ENCODE assay signal across 1 cellular context in the genomic region with DNA sequence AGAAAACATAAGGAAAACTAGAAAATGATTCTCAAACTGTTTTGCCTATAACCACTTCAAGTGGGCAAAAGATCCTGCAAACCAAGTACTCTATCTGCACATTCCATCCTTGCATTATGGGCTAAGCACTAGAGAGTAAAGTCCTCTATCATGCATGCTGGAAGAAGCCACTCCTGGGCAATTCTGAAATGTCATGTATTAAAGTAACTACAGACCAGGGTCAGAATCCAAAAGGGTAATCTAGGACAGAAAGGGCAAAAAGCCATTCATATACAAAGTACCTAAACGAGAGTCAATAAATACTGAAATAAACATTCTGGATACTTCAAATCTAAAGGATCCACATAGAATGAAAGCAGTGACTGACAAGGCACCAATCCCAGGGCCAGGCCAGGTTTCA.
TF ChIP-seq lines count a peak whose summit lies in the region.

No MANE protein-coding gene starts in this region.

TF ChIP-seq in GM23338, 12 proteins besides CTCF, POLR2A, EP300 and RAD21:
- TF ChIP-seq, protein P1, sequence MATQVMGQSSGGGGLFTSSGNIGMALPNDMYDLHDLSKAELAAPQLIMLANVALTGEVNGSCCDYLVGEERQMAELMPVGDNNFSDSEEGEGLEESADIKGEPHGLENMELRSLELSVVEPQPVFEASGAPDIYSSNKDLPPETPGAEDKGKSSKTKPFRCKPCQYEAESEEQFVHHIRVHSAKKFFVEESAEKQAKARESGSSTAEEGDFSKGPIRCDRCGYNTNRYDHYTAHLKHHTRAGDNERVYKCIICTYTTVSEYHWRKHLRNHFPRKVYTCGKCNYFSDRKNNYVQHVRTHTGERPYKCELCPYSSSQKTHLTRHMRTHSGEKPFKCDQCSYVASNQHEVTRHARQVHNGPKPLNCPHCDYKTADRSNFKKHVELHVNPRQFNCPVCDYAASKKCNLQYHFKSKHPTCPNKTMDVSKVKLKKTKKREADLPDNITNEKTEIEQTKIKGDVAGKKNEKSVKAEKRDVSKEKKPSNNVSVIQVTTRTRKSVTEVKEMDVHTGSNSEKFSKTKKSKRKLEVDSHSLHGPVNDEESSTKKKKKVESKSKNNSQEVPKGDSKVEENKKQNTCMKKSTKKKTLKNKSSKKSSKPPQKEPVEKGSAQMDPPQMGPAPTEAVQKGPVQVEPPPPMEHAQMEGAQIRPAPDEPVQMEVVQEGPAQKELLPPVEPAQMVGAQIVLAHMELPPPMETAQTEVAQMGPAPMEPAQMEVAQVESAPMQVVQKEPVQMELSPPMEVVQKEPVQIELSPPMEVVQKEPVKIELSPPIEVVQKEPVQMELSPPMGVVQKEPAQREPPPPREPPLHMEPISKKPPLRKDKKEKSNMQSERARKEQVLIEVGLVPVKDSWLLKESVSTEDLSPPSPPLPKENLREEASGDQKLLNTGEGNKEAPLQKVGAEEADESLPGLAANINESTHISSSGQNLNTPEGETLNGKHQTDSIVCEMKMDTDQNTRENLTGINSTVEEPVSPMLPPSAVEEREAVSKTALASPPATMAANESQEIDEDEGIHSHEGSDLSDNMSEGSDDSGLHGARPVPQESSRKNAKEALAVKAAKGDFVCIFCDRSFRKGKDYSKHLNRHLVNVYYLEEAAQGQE (IDR thresholded peaks at IDR 0.05; ENCODE audit: unreplicated experiment): no peak
- no peak for TF ChIP-seq EZH2 (IDR thresholded peaks at IDR 0.05; ENCODE audit: low read depth, unreplicated experiment)
- TF ChIP-seq STAT1 (IDR thresholded peaks at IDR 0.05; ENCODE audit: unreplicated experiment): no peak
- TF ChIP-seq CREB1 (CRISPR knock-in tag; IDR thresholded peaks at IDR 0.05; ENCODE audit: low read depth): no peak
- TF ChIP-seq ZNF114 (CRISPR knock-in tag; IDR thresholded peaks at IDR 0.05): no peak
- no peak for TF ChIP-seq JUNB (IDR thresholded peaks at IDR 0.05; ENCODE audit: unreplicated experiment)
- TF ChIP-seq EZH2phosphoT487 (IDR thresholded peaks at IDR 0.05; ENCODE audit: unreplicated experiment): no peak
- TF ChIP-seq, protein P2, sequence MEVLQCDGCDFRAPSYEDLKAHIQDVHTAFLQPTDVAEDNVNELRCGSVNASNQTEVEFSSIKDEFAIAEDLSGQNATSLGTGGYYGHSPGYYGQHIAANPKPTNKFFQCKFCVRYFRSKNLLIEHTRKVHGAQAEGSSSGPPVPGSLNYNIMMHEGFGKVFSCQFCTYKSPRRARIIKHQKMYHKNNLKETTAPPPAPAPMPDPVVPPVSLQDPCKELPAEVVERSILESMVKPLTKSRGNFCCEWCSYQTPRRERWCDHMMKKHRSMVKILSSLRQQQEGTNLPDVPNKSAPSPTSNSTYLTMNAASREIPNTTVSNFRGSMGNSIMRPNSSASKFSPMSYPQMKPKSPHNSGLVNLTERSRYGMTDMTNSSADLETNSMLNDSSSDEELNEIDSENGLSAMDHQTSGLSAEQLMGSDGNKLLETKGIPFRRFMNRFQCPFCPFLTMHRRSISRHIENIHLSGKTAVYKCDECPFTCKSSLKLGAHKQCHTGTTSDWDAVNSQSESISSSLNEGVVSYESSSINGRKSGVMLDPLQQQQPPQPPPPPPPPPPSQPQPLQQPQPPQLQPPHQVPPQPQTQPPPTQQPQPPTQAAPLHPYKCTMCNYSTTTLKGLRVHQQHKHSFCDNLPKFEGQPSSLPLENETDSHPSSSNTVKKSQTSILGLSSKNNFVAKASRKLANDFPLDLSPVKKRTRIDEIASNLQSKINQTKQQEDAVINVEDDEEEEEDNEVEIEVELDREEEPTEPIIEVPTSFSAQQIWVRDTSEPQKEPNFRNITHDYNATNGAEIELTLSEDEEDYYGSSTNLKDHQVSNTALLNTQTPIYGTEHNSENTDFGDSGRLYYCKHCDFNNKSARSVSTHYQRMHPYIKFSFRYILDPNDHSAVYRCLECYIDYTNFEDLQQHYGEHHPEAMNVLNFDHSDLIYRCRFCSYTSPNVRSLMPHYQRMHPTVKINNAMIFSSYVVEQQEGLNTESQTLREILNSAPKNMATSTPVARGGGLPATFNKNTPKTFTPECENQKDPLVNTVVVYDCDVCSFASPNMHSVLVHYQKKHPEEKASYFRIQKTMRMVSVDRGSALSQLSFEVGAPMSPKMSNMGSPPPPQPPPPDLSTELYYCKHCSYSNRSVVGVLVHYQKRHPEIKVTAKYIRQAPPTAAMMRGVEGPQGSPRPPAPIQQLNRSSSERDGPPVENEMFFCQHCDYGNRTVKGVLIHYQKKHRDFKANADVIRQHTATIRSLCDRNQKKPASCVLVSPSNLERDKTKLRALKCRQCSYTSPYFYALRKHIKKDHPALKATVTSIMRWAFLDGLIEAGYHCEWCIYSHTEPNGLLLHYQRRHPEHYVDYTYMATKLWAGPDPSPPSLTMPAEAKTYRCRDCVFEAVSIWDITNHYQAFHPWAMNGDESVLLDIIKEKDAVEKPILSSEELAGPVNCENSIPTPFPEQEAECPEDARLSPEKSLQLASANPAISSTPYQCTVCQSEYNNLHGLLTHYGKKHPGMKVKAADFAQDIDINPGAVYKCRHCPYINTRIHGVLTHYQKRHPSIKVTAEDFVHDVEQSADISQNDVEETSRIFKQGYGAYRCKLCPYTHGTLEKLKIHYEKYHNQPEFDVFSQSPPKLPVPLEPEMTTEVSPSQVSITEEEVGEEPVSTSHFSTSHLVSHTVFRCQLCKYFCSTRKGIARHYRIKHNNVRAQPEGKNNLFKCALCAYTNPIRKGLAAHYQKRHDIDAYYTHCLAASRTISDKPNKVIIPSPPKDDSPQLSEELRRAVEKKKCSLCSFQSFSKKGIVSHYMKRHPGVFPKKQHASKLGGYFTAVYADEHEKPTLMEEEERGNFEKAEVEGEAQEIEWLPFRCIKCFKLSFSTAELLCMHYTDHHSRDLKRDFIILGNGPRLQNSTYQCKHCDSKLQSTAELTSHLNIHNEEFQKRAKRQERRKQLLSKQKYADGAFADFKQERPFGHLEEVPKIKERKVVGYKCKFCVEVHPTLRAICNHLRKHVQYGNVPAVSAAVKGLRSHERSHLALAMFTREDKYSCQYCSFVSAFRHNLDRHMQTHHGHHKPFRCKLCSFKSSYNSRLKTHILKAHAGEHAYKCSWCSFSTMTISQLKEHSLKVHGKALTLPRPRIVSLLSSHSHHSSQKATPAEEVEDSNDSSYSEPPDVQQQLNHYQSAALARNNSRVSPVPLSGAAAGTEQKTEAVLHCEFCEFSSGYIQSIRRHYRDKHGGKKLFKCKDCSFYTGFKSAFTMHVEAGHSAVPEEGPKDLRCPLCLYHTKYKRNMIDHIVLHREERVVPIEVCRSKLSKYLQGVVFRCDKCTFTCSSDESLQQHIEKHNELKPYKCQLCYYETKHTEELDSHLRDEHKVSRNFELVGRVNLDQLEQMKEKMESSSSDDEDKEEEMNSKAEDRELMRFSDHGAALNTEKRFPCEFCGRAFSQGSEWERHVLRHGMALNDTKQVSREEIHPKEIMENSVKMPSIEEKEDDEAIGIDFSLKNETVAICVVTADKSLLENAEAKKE (CRISPR knock-in tag; IDR thresholded peaks at IDR 0.05): no peak
- TF ChIP-seq NANOG (IDR thresholded peaks at IDR 0.05; ENCODE audit: borderline replicate concordance): no peak
- TF ChIP-seq POLR2AphosphoS5 (IDR thresholded peaks at IDR 0.05; ENCODE audit: low read depth): no peak
- no peak for TF ChIP-seq ZNF331 (CRISPR knock-in tag; IDR thresholded peaks at IDR 0.05; ENCODE audit: low read depth)
- TF ChIP-seq, protein P3, sequence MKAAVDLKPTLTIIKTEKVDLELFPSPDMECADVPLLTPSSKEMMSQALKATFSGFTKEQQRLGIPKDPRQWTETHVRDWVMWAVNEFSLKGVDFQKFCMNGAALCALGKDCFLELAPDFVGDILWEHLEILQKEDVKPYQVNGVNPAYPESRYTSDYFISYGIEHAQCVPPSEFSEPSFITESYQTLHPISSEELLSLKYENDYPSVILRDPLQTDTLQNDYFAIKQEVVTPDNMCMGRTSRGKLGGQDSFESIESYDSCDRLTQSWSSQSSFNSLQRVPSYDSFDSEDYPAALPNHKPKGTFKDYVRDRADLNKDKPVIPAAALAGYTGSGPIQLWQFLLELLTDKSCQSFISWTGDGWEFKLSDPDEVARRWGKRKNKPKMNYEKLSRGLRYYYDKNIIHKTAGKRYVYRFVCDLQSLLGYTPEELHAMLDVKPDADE (IDR thresholded peaks at IDR 0.05): no peak
